37 cellular contexts compared by ENCODE assay signal in the genomic region with DNA sequence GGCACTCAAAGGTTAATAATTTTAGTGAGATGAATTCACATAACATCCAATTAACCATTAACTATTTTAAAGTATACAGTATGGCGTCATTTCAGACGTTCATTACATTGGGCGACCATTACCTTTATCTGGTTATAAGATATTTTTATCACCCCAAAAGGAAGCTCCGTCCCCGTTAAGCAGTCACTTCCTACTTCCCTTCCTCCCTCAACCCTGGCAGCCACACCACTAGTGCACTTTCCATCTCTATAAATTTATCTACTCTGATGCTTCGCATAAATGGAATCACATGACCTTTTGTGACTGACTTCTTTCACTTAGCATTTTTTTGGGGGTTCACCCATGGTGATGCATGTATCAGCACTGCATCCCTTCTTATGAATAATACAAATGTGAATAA.
"Had no signal": no experiment of that assay in that cellular context is flagged by ENCODE, and none has a peak within 500 bp of the region (broad histone marks: within the 10 kb centered on the region; RNA-seq: fewer than 3 reads in every experiment).

No MANE protein-coding gene starts in this region.

- H3K9me3 ChIP-seq: MG63, Peyer's patch, SJSA1, SK-N-SH had no signal

- H3K4me3 Mint-ChIP-seq: activated CD4-positive, alpha-beta memory T cell treated with anti-CD3 and anti-CD28 coated beads for 36 hours; activated CD4-positive, alpha-beta T cell treated with anti-CD3 and anti-CD28 coated beads for 36 hours; activated CD4-positive, alpha-beta T cell treated with anti-CD3 and anti-CD28 coated beads, Interleukin-2, amount 10 ng/mL, durations not matched to agents 7 days and 5 days; activated naive CD4-positive, alpha-beta T cell treated with anti-CD3 and anti-CD28 coated beads, Interleukin-2, amount 10 ng/mL, durations not matched to agents 7 days and 5 days; activated naive CD8-positive, alpha-beta T cell; activated naive CD8-positive, alpha-beta T cell treated with anti-CD3 and anti-CD28 coated beads, Interleukin-2, amount 50 U/mL, for 24 hours; activated T-cell treated with anti-CD3 and anti-CD28 coated beads, Interleukin-2, amount 50 U/mL, for 4 hours; activated T-helper 1 cell treated with anti-CD3 and anti-CD28 coated beads, Interleukin-12 subunit alpha, Interleukin-12 subunit beta, Interleukin-2, Interleukin-4 antibody, amounts not matched to agents 30 ng/mL and 10 ng/mL and 1 ng/mL, durations not matched to agents 14 hours and 24 hours and 36 hours; brain; T-helper 1 cell treated with Interleukin-12 subunit alpha and Interleukin-12 subunit beta and Interleukin-4 antibody, amounts not matched to agents 30 μg/mL and 1 μg/mL, for 36 hours; T-helper 2 cell treated with Interferon-gamma antibody and Interleukin-4, amounts not matched to agents 5 μg/mL and 100 μg/mL, for 36 hours; WTC11 had no signal

- H3K36me3 ChIP-seq: MG63, Peyer's patch, SJSA1 had no signal

- ATAC-seq: activated CD4-positive, alpha-beta T cell treated with anti-CD3 and anti-CD28 coated beads for 36 hours; activated CD4-positive, CD25-positive, alpha-beta regulatory T cell treated with anti-CD3 and anti-CD28 coated beads, Interleukin-2, amount 50 U/mL, for 24 hours; activated naive CD8-positive, alpha-beta T cell treated with anti-CD3 and anti-CD28 coated beads, Interleukin-2, amount 50 U/mL, for 24 hours; activated T-cell treated with anti-CD3 and anti-CD28 coated beads, Interleukin-2, amount 50 U/mL, for 4 hours; PC-3; WTC11 had no signal

- H3K36me3 Mint-ChIP-seq: activated CD4-positive, alpha-beta memory T cell treated with anti-CD3 and anti-CD28 coated beads for 36 hours; activated naive CD4-positive, alpha-beta T cell treated with anti-CD3 and anti-CD28 coated beads, Interleukin-2, amount 10 ng/mL, durations not matched to agents 7 days and 5 days; activated naive CD8-positive, alpha-beta T cell; brain; WTC11 had no signal

- H3K4me1 ChIP-seq: Peyer's patch, SJSA1 had no signal

- H3K4me3 ChIP-seq: MG63, Peyer's patch, SJSA1 had no signal

- H3K9ac ChIP-seq: SK-N-SH had no signal

- H3K9me3 Mint-ChIP-seq: activated CD4-positive, alpha-beta memory T cell treated with anti-CD3 and anti-CD28 coated beads for 36 hours; activated naive CD4-positive, alpha-beta T cell treated with anti-CD3 and anti-CD28 coated beads, Interleukin-2, amount 10 ng/mL, durations not matched to agents 7 days and 5 days; activated T-helper 1 cell treated with anti-CD3 and anti-CD28 coated beads, Interleukin-12 subunit alpha, Interleukin-12 subunit beta, Interleukin-2, Interleukin-4 antibody, amounts not matched to agents 30 ng/mL and 10 ng/mL and 1 ng/mL, durations not matched to agents 14 hours and 24 hours and 36 hours; T-helper 1 cell treated with Interleukin-12 subunit alpha and Interleukin-12 subunit beta and Interleukin-4 antibody, amounts not matched to agents 30 μg/mL and 1 μg/mL, for 36 hours; T-helper 2 cell treated with Interferon-gamma antibody and Interleukin-4, amounts not matched to agents 5 μg/mL and 100 μg/mL, for 36 hours had no signal

- H3K27me3 ChIP-seq: MG63, Peyer's patch, SJSA1 had no signal

- DNase-seq: activated CD4-positive, alpha-beta memory T cell treated with anti-CD3 and anti-CD28 coated beads for 36 hours; activated CD4-positive, alpha-beta T cell treated with anti-CD3 and anti-CD28 coated beads for 36 hours; activated CD4-positive, alpha-beta T cell treated with anti-CD3 and anti-CD28 coated beads, Interleukin-2, amount 10 ng/mL, durations not matched to agents 7 days and 5 days; activated CD8-positive, alpha-beta memory T cell treated with anti-CD3 and anti-CD28 coated beads, Interleukin-2, amount 50 U/mL, for 4 hours; activated naive CD4-positive, alpha-beta T cell treated with anti-CD3 and anti-CD28 coated beads, Interleukin-2, amount 10 ng/mL, durations not matched to agents 7 days and 5 days; activated naive CD8-positive, alpha-beta T cell treated with anti-CD3 and anti-CD28 coated beads, Interleukin-2, amount 50 U/mL, for 24 hours; activated T-cell treated with anti-CD3 and anti-CD28 coated beads for 4 hours; activated T-cell treated with anti-CD3 and anti-CD28 coated beads, Interleukin-2, amount 50 U/mL, for 4 hours; anterior cingulate cortex; caudate nucleus; cerebellar nuclear complex; Kasumi-1; KG1; MG63; NCI-H1092; NCI-H146; NCI-H187; NCI-H2029 treated with DMSO at 0.1 percent for 48 hours; NCI-H2107; NCI-H2171; NCI-H510A; NCI-H526; NCI-H748 treated with DMSO at 0.1 percent for 48 hours; NK-92 treated with Interleukin-12 subunit alpha and Interleukin-12 subunit beta, amount 100 ng/mL, for 24 hours; PC-3; Peyer's patch; RPMI8226; SHP77 treated with DMSO at 0.1 percent for 48 hours; SK-N-SH had no signal

- H3K4me2 ChIP-seq: SK-N-SH had no signal

- H3K27me3 Mint-ChIP-seq: activated CD4-positive, alpha-beta memory T cell treated with anti-CD3 and anti-CD28 coated beads for 36 hours; activated CD4-positive, alpha-beta T cell treated with anti-CD3 and anti-CD28 coated beads, Interleukin-2, amount 10 ng/mL, durations not matched to agents 7 days and 5 days; activated naive CD4-positive, alpha-beta T cell treated with anti-CD3 and anti-CD28 coated beads, Interleukin-2, amount 10 ng/mL, durations not matched to agents 7 days and 5 days; activated naive CD8-positive, alpha-beta T cell; activated naive CD8-positive, alpha-beta T cell treated with anti-CD3 and anti-CD28 coated beads, Interleukin-2, amount 50 U/mL, for 24 hours had no signal

- H3K27ac Mint-ChIP-seq: activated CD4-positive, alpha-beta memory T cell treated with anti-CD3 and anti-CD28 coated beads for 36 hours; activated CD4-positive, alpha-beta T cell treated with anti-CD3 and anti-CD28 coated beads for 36 hours; activated CD4-positive, alpha-beta T cell treated with anti-CD3 and anti-CD28 coated beads, Interleukin-2, amount 10 ng/mL, durations not matched to agents 7 days and 5 days; activated naive CD4-positive, alpha-beta T cell treated with anti-CD3 and anti-CD28 coated beads, Interleukin-2, amount 10 ng/mL, durations not matched to agents 7 days and 5 days; activated naive CD8-positive, alpha-beta T cell; activated naive CD8-positive, alpha-beta T cell treated with anti-CD3 and anti-CD28 coated beads, Interleukin-2, amount 50 U/mL, for 24 hours; activated T-helper 1 cell treated with anti-CD3 and anti-CD28 coated beads, Interleukin-12 subunit alpha, Interleukin-12 subunit beta, Interleukin-2, Interleukin-4 antibody, amounts not matched to agents 30 ng/mL and 10 ng/mL and 1 ng/mL, durations not matched to agents 14 hours and 24 hours and 36 hours; brain; T-helper 1 cell treated with Interleukin-12 subunit alpha and Interleukin-12 subunit beta and Interleukin-4 antibody, amounts not matched to agents 30 μg/mL and 1 μg/mL, for 36 hours; T-helper 2 cell treated with Interferon-gamma antibody and Interleukin-4, amounts not matched to agents 5 μg/mL and 100 μg/mL, for 36 hours; WTC11 had no signal

- H3K27ac ChIP-seq: Peyer's patch, SJSA1 had no signal

- H3K4me1 Mint-ChIP-seq: activated CD4-positive, alpha-beta T cell treated with anti-CD3 and anti-CD28 coated beads for 36 hours; activated CD4-positive, alpha-beta T cell treated with anti-CD3 and anti-CD28 coated beads, Interleukin-2, amount 10 ng/mL, durations not matched to agents 7 days and 5 days; activated naive CD4-positive, alpha-beta T cell treated with anti-CD3 and anti-CD28 coated beads, Interleukin-2, amount 10 ng/mL, durations not matched to agents 7 days and 5 days; activated naive CD8-positive, alpha-beta T cell treated with anti-CD3 and anti-CD28 coated beads, Interleukin-2, amount 50 U/mL, for 24 hours had no signal
